In the genomic region with DNA sequence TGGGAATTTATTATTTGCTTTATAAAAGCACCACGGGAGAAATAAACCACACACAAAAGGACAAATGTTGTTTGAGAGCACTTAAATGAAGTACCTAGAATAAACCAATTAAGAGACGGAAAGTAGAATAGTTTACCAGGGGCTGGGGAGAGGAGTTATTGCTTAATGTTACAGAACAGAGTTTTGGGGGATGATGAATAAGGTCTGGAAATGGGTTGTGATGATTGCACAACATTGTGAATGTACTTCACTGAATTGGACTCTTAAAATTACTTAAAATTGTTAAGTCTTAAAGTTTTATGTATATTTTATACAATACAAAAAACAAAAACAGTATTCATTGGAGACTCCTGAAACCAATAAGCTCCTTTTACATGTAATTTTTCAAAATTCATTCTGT, we compare ENCODE assay signal across 8 cellular contexts. TPM values are rescaled to one million over a fixed set of nuclear protein-coding genes. Genes with fewer than 3 reads are reported as not detected.
A peak's percentile ranks its signal among the peaks of the same experiment; 100 is the strongest.
DNase-seq lines count a peak whose midpoint lies in the region; ATAC-seq and TF ChIP-seq lines count a peak whose summit lies in the region.

No MANE protein-coding gene starts in this region.

- intact Hi-C loops in mucosa of descending colon (cut with DNase I, micrococcal nuclease) = no loop called here

- peak overlapping the region; percentile 100 for H3K4me3 Mint-ChIP-seq in T-helper 17 cell
- peak overlapping the region; percentile 90 for H3K4me3 Mint-ChIP-seq in stimulated activated effector memory CD8-positive, alpha-beta T cell treated with anti-CD3 and anti-CD28 coated beads, Interleukin-12 subunit alpha, Interleukin-12 subunit beta, amount 100 ng/mL, for 72 hours

- no peaks in the 10 kb centered on the region for H3K36me3 ChIP-seq in mucosa of descending colon (ENCODE audit: low read depth)

- H3K4me1 ChIP-seq in mucosa of descending colon (ENCODE audit: low read depth) = peaks cover 15% of the 10 kb centered on the region

- H3K4me3 ChIP-seq in fibroblast of pulmonary artery (replicated peaks; ENCODE audit: low read depth, low read length) (peak overlapping the region; percentile 87), mucosa of descending colon (no peak overlapping the region)

- H3K27ac Mint-ChIP-seq in T-helper 17 cell = peak overlapping the region; percentile 100
- peak overlapping the region; percentile 98 for H3K27ac Mint-ChIP-seq in stimulated activated effector memory CD8-positive, alpha-beta T cell treated with anti-CD3 and anti-CD28 coated beads, Interleukin-12 subunit alpha, Interleukin-12 subunit beta, amount 100 ng/mL, for 72 hours

- H3K36me3 Mint-ChIP-seq in T-helper 17 cell (ENCODE audit: low read depth) = peaks cover 4% of the 10 kb centered on the region
- peaks cover 71% of the 10 kb centered on the region for H3K36me3 Mint-ChIP-seq in stimulated activated effector memory CD8-positive, alpha-beta T cell treated with anti-CD3 and anti-CD28 coated beads, Interleukin-12 subunit alpha, Interleukin-12 subunit beta, amount 100 ng/mL, for 72 hours

- H3K4me1 Mint-ChIP-seq in T-helper 17 cell = peaks cover 17% of the 10 kb centered on the region
- peaks cover 33% of the 10 kb centered on the region for H3K4me1 Mint-ChIP-seq in stimulated activated effector memory CD8-positive, alpha-beta T cell treated with anti-CD3 and anti-CD28 coated beads, Interleukin-12 subunit alpha, Interleukin-12 subunit beta, amount 100 ng/mL, for 72 hours

- no peak for TF ChIP-seq CTCF in fibroblast of pulmonary artery (IDR thresholded peaks at IDR 0.05; ENCODE audit: low read length, missing control alignments)
- no peak for TF ChIP-seq CTCF in mucosa of descending colon (IDR thresholded peaks at IDR 0.05)

- ATAC-seq in T-helper 17 cell = no peak
- ATAC-seq in stimulated activated effector memory CD8-positive, alpha-beta T cell treated with anti-CD3 and anti-CD28 coated beads, Interleukin-12 subunit alpha, Interleukin-12 subunit beta, amount 100 ng/mL, for 72 hours = no peak
- ATAC-seq in GM18861 (IDR thresholded peaks at IDR 0.05; ENCODE audit: unreplicated experiment) = no peak
- no peak for ATAC-seq in HG02938 (IDR thresholded peaks at IDR 0.05; ENCODE audit: unreplicated experiment)
- no peak for ATAC-seq in mucosa of descending colon

- no peaks in the 10 kb centered on the region for H3K27me3 Mint-ChIP-seq in T-helper 17 cell

- H3K9me3 ChIP-seq in T-helper 17 cell (ENCODE audit: control insufficient read depth, low read length, poor library complexity, severe bottlenecking) (no peaks in the 10 kb centered on the region), mucosa of descending colon (no peaks in the 10 kb centered on the region)

- DNase-seq in SIG-M5 treated with dmso at 0.1 percent for 504 hours (lab: John Stamatoyannopoulos, UW; ENCODE audit: unreplicated experiment) = peak; percentile 63
- DNase-seq in SIG-M5 (lab: John Stamatoyannopoulos, UW) = no peak
- no peak for DNase-seq in T-helper 17 cell
- DNase-seq in fibroblast of pulmonary artery (ENCODE audit: low read depth) = peak; percentile 55
- peak in 1 of 2 donors; percentile 10 for DNase-seq in stimulated activated effector memory CD8-positive, alpha-beta T cell treated with anti-CD3 and anti-CD28 coated beads, Interleukin-12 subunit alpha, Interleukin-12 subunit beta, amount 100 ng/mL, for 72 hours (ENCODE audit: low spot score in 2 of 2)
- no peak for DNase-seq in mucosa of descending colon

- H3K9me3 Mint-ChIP-seq in stimulated activated effector memory CD8-positive, alpha-beta T cell treated with anti-CD3 and anti-CD28 coated beads, Interleukin-12 subunit alpha, Interleukin-12 subunit beta, amount 100 ng/mL, for 72 hours = peaks cover 2% of the 10 kb centered on the region

RNA-seq across cellular contexts. Expression of a gene that starts 1.5 kb away (rescaled TPM):
- 10 to 100 TPM; 36.8 to 52.0 TPM for total RNA-seq in T-helper 17 cell
- 10 to 100 TPM; 18.8 to 24.0 (median 21.7) TPM for total RNA-seq in mucosa of descending colon

RNA-seq across cellular contexts. Expression of a gene that starts 54.1 kb away (rescaled TPM):
- total RNA-seq in T-helper 17 cell (1 to 10 TPM; 5.0 to 8.2 TPM), mucosa of descending colon (10 to 100 TPM in 1 of 3 donors, 1 to 10 TPM in 2; 7.7 to 12.3 (median 10.0) TPM)

Comparison
In these comparisons a context has a peak if more than half of its experiments do, and no peak if none do; other contexts are left out.
1. DNase-seq: peak in SIG-M5 treated with dmso at 0.1 percent for 504 hours (single experiment) and fibroblast of pulmonary artery (single experiment); none in SIG-M5 (single experiment), T-helper 17 cell (0 of 3) and mucosa of descending colon (0 of 3).